In the genomic region with DNA sequence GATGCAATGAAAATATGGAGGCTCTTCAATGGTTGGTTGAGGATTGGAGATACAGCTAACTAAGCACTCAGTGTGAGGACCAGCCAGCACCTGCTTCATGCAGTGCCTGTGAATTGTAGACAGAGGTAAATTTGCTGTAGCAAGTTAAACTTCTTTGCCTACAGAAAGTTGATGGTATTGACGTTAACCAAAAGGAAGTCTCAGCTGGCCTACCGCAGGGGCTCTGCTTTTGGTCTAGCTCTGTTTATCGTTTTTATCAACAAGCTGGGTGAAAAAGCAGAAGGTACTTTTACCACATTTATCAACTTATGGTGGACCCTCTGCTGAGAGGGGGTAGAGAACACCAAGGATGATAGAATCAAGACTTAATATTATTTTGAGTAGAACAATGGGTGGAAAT, we compare ENCODE assay signal across 1 cellular context.
TF ChIP-seq lines count a peak whose summit lies in the region.

No MANE protein-coding gene starts in this region.

TF ChIP-seq in WTC11, 78 proteins besides CTCF, POLR2A, EP300 and RAD21 (continued from another document):
- TF ChIP-seq, protein P1, sequence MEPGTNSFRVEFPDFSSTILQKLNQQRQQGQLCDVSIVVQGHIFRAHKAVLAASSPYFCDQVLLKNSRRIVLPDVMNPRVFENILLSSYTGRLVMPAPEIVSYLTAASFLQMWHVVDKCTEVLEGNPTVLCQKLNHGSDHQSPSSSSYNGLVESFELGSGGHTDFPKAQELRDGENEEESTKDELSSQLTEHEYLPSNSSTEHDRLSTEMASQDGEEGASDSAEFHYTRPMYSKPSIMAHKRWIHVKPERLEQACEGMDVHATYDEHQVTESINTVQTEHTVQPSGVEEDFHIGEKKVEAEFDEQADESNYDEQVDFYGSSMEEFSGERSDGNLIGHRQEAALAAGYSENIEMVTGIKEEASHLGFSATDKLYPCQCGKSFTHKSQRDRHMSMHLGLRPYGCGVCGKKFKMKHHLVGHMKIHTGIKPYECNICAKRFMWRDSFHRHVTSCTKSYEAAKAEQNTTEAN (CRISPR knock-in tag; IDR thresholded peaks at IDR 0.05): no peak
- TF ChIP-seq, protein P2, sequence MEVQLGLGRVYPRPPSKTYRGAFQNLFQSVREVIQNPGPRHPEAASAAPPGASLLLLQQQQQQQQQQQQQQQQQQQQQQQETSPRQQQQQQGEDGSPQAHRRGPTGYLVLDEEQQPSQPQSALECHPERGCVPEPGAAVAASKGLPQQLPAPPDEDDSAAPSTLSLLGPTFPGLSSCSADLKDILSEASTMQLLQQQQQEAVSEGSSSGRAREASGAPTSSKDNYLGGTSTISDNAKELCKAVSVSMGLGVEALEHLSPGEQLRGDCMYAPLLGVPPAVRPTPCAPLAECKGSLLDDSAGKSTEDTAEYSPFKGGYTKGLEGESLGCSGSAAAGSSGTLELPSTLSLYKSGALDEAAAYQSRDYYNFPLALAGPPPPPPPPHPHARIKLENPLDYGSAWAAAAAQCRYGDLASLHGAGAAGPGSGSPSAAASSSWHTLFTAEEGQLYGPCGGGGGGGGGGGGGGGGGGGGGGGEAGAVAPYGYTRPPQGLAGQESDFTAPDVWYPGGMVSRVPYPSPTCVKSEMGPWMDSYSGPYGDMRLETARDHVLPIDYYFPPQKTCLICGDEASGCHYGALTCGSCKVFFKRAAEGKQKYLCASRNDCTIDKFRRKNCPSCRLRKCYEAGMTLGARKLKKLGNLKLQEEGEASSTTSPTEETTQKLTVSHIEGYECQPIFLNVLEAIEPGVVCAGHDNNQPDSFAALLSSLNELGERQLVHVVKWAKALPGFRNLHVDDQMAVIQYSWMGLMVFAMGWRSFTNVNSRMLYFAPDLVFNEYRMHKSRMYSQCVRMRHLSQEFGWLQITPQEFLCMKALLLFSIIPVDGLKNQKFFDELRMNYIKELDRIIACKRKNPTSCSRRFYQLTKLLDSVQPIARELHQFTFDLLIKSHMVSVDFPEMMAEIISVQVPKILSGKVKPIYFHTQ (CRISPR knock-in tag; IDR thresholded peaks at IDR 0.05): no peak
- TF ChIP-seq NR2C2 (CRISPR knock-in tag; IDR thresholded peaks at IDR 0.05): no peak
TF ChIP-seq in WTC11: peak in this region for 0.
